In genomic region chr4:7662507-7662846, GRCh38 we compare ENCODE assay signal across 21 cellular contexts.
DNase-seq lines count a peak whose midpoint lies in the region; ATAC-seq, FAIRE-seq and TF ChIP-seq lines count a peak whose summit lies in the region.
"Had no signal": no experiment of that assay in that cellular context is flagged by ENCODE, and none has a peak within 500 bp of the region (broad histone marks: within the 10 kb centered on the region; RNA-seq: fewer than 3 reads in every experiment).

No MANE protein-coding gene starts in this region.

- H3K9me3 Mint-ChIP-seq in chondrocyte (ENCODE audit: low read depth), result no peaks in the 10 kb centered on the region
- H3K9me3 Mint-ChIP-seq: CD4-positive, CD25-positive, alpha-beta regulatory T cell; CD8-positive, alpha-beta memory T cell; GM23338 had no signal

- FAIRE-seq in HepG2 (lab: Jason Lieb, UNC), result no peak
- FAIRE-seq: D721Med, GM12878, GM18507 had no signal

- TF ChIP-seq CTCF in liver (IDR thresholded peaks at IDR 0.05; ENCODE audit: low read depth, low read length, missing input control) (no peak), HepG2 (CRISPR knock-in tag; IDR thresholded peaks at IDR 0.05) (no peak), chondrocyte (IDR thresholded peaks at IDR 0.05) (no peak), right lobe of liver (IDR thresholded peaks at IDR 0.05) (no peak), GM13977 (IDR thresholded peaks at IDR 0.05; ENCODE audit: extremely low read depth, insufficient read depth, missing control alignments) (no peak)

- H3K27me3 Mint-ChIP-seq in chondrocyte (ENCODE audit: low read depth), result peaks cover 25% of the 10 kb centered on the region
- H3K27me3 Mint-ChIP-seq: B cell; CD4-positive, CD25-positive, alpha-beta regulatory T cell had no signal

- H3K4me3 ChIP-seq in liver (ENCODE audit: low read depth in 1 of 3, low read length in 3 of 3) (no peak overlapping the region), HepG2 (replicated peaks in 1 of 3; ENCODE audit: insufficient read depth in 1 of 3, low read depth in 2 of 3, low read length in 3 of 3) (no peak overlapping the region), right lobe of liver (no peak overlapping the region)
- H3K4me3 ChIP-seq: BLaER1, GM12878, GM23338 had no signal

- H4K20me1 ChIP-seq in HepG2 (ENCODE audit: insufficient read depth, low read length), result no peaks in the 10 kb centered on the region
- H4K20me1 ChIP-seq: BLaER1 had no signal

- TF ChIP-seq RAD21 in liver (IDR thresholded peaks at IDR 0.05) (peak; percentile 3 to 7), HepG2 (CRISPR knock-in tag; IDR thresholded peaks at IDR 0.05) (no peak)

- no peak overlapping the region for H3K4me3 Mint-ChIP-seq in chondrocyte (ENCODE audit: unreplicated experiment)
- H3K4me3 Mint-ChIP-seq: B cell; CD4-positive, CD25-positive, alpha-beta regulatory T cell; GM23338 had no signal

- DNase-seq in HepG2 (ENCODE audit: low spot score), result no peak
- peak; percentile 39 for DNase-seq in chondrocyte (ENCODE audit: low spot score)
- DNase-seq in right lobe of liver, result no peak
- no peak for DNase-seq in H4 (ENCODE audit: low spot score)
- DNase-seq in GM13977 (ENCODE audit: low spot score), result no peak
- no peak for DNase-seq in NCI-H2029 treated with DMSO at 0.1 percent for 48 hours (lab: John Stamatoyannopoulos, UW)
- DNase-seq: CD4-positive, CD25-positive, alpha-beta regulatory T cell; CD8-positive, alpha-beta memory T cell; DMS 273 treated with DMSO at 0.1 percent for 48 hours; DMS79; EL; GDM1 had no signal

- BruUV-seq in HepG2 (replicated peaks; lab: Mats Ljungman, UMichigan), result no TSS peak

- no peaks in the 10 kb centered on the region for H3K79me2 ChIP-seq in HepG2 (ENCODE audit: insufficient read depth, low read length)

- POLR2A ChIA-PET in HepG2 (lab: Yijun Ruan, JAX), result interaction anchor here (1.9 kb wide), 1 partner anchor 11 kb away, joined by 5 read pairs; no protein-coding TSS in a partner anchor

- H3K27ac ChIP-seq in liver (ENCODE audit: low read depth in 1 of 2, low read length in 2 of 2), result peak overlapping the region; percentile 68 to 73
- no peak overlapping the region for H3K27ac ChIP-seq in HepG2 (ENCODE audit: extremely low read length, insufficient read depth, low read length)
- H3K27ac ChIP-seq in right lobe of liver, result peak overlapping the region; percentile 22 to 70 (median 22)
- H3K27ac ChIP-seq: BLaER1, C4-2B had no signal

- TF ChIP-seq POLR2A in HepG2 (IDR thresholded peaks at IDR 0.05; ENCODE audit: insufficient read depth in 1 of 2, low read depth in 2 of 2, low read length in 2 of 2) (no peak), right lobe of liver (IDR thresholded peaks at IDR 0.05) (no peak)

- peaks cover 0 to 2% (median 0%) of the 10 kb centered on the region in 4 donors for H3K36me3 ChIP-seq in liver (ENCODE audit: control insufficient read depth in 4 of 4, insufficient read depth in 3 of 4, low read depth in 1 of 4, low read length in 3 of 4)
- no peaks in the 10 kb centered on the region for H3K36me3 ChIP-seq in HepG2 (replicated peaks in 1 of 2; ENCODE audit: control insufficient read depth in 1 of 2, insufficient read depth in 2 of 2, low read length in 2 of 2)
- H3K36me3 ChIP-seq in right lobe of liver, result no peaks in the 10 kb centered on the region

- no peak overlapping the region for H3K9ac ChIP-seq in liver (ENCODE audit: low read depth in 1 of 2, low read length in 2 of 2)
- H3K9ac ChIP-seq in HepG2 (ENCODE audit: insufficient read depth, low read depth, low read length), result no peak overlapping the region
- H3K9ac ChIP-seq: BLaER1 had no signal

- H3K9me3 ChIP-seq in liver (ENCODE audit: control insufficient read depth in 4 of 4, low read length in 3 of 4) (no peaks in the 10 kb centered on the region), HepG2 (ENCODE audit: low read length) (no peaks in the 10 kb centered on the region), right lobe of liver (no peaks in the 10 kb centered on the region)
- H3K9me3 ChIP-seq: BLaER1 had no signal

- H2AFZ ChIP-seq in HepG2 (ENCODE audit: low read length), result no peak overlapping the region
- H2AFZ ChIP-seq: GM23338 had no signal

- no peaks in the 10 kb centered on the region for H3K36me3 Mint-ChIP-seq in chondrocyte (ENCODE audit: low read depth)
- H3K36me3 Mint-ChIP-seq: CD4-positive, CD25-positive, alpha-beta regulatory T cell had no signal

- 69% methylated on average over 3 of the region's 3 CpGs for WGBS in liver
- 84% methylated on average over 3 of the region's 3 CpGs for WGBS in HepG2 (ENCODE audit: low lambda C conversion rate)
- WGBS in right lobe of liver (ENCODE audit: insufficient coverage, low coverage, low lambda C conversion rate, missing lambda C conversion rate), result 25% methylated on average over 2 of the region's 3 CpGs

- no peak overlapping the region for H3K27ac Mint-ChIP-seq in chondrocyte (ENCODE audit: unreplicated experiment)
- H3K27ac Mint-ChIP-seq: B cell; CD4-positive, CD25-positive, alpha-beta regulatory T cell; GM23338 had no signal

- H3K27me3 ChIP-seq in liver (ENCODE audit: control insufficient read depth in 4 of 4, insufficient read depth in 4 of 4, low read length in 3 of 4) (no peaks in the 10 kb centered on the region), HepG2 (ENCODE audit: control insufficient read depth in 1 of 2, insufficient read depth in 2 of 2, low read length in 2 of 2) (no peaks in the 10 kb centered on the region), right lobe of liver (no peaks in the 10 kb centered on the region)
- H3K27me3 ChIP-seq: BLaER1 had no signal

- intact Hi-C loops in HepG2 (cut with micrococcal nuclease; ENCODE audit: unreplicated experiment) (no loop called here), right lobe of liver (cut with DNase I) (no loop called here)

- in situ Hi-C loops in HepG2 (cut with HindIII; ENCODE audit: extremely low pct_ligation_motif_present, low pct_unique_long_range_greater_than_20kb) (no loop called here), GM13977 (cut with MboI; ENCODE audit: low pct_unique_long_range_greater_than_20kb, low sequenced_read_pairs, unreplicated experiment) (no loop called here)

- H3K4me1 ChIP-seq in liver (ENCODE audit: control insufficient read depth in 4 of 4, insufficient read depth in 4 of 4, low read length in 3 of 4), result peaks cover 14 to 35% (median 22%) of the 10 kb centered on the region in 4 donors
- H3K4me1 ChIP-seq in HepG2 (ENCODE audit: insufficient read depth, low read length), result peaks cover 30% of the 10 kb centered on the region
- peaks cover 0 to 36% (median 17%) of the 10 kb centered on the region in 4 donors for H3K4me1 ChIP-seq in right lobe of liver

- no peak for ATAC-seq in HepG2
- ATAC-seq in right lobe of liver, result peak; percentile 39 to 53 (median 52)
- ATAC-seq: GM12878, HCT116 had no signal

- TF ChIP-seq EP300 in HepG2 (IDR thresholded peaks at IDR 0.05; ENCODE audit: low read depth in 2 of 2, low read length in 2 of 2) (no peak), HepG2 (CRISPR knock-in tag; IDR thresholded peaks at IDR 0.05; ENCODE audit: borderline replicate concordance) (no peak)

- CTCF ChIA-PET in HepG2 (lab: Yijun Ruan, JAX; ENCODE audit: low intra/inter-chr PET ratio, low total read pairs), result no interaction called here

- no peaks in the 10 kb centered on the region for H3K4me1 Mint-ChIP-seq in chondrocyte (ENCODE audit: low read depth)
- H3K4me1 Mint-ChIP-seq: B cell; CD4-positive, CD25-positive, alpha-beta regulatory T cell; CD8-positive, alpha-beta memory T cell had no signal

- no peak overlapping the region for H3K4me2 ChIP-seq in HepG2 (ENCODE audit: low read depth, low read length)
- H3K4me2 ChIP-seq: GM23338 had no signal

TF ChIP-seq in liver, 16 proteins besides CTCF, POLR2A, EP300 and RAD21 (continues in another document):
- TF ChIP-seq SP1 (IDR thresholded peaks at IDR 0.05) (peak; percentile 23), MAX (IDR thresholded peaks at IDR 0.05) (peak; percentile 36), ZBTB33 (IDR thresholded peaks at IDR 0.05) (no peak), EGR1 (IDR thresholded peaks at IDR 0.05; ENCODE audit: low read depth in 2 of 2) (no peak)

TF ChIP-seq in HepG2, 621 proteins besides CTCF, POLR2A, EP300 and RAD21:
- TF ChIP-seq GPBP1L1 (CRISPR knock-in tag; IDR thresholded peaks at IDR 0.05) (no peak), CBFB (CRISPR knock-in tag; IDR thresholded peaks at IDR 0.05) (no peak), PHF8 (CRISPR knock-in tag; IDR thresholded peaks at IDR 0.05) (no peak), ELF4 (CRISPR knock-in tag; IDR thresholded peaks at IDR 0.05; ENCODE audit: borderline replicate concordance) (no peak), FOXA1 (IDR thresholded peaks at IDR 0.05) (no peak), FOXA1 (CRISPR knock-in tag; IDR thresholded peaks at IDR 0.05) (no peak)
TF ChIP-seq in HepG2: peak in this region for 0.
